ENCODE assay signal across 10 cellular contexts in the genomic region with DNA sequence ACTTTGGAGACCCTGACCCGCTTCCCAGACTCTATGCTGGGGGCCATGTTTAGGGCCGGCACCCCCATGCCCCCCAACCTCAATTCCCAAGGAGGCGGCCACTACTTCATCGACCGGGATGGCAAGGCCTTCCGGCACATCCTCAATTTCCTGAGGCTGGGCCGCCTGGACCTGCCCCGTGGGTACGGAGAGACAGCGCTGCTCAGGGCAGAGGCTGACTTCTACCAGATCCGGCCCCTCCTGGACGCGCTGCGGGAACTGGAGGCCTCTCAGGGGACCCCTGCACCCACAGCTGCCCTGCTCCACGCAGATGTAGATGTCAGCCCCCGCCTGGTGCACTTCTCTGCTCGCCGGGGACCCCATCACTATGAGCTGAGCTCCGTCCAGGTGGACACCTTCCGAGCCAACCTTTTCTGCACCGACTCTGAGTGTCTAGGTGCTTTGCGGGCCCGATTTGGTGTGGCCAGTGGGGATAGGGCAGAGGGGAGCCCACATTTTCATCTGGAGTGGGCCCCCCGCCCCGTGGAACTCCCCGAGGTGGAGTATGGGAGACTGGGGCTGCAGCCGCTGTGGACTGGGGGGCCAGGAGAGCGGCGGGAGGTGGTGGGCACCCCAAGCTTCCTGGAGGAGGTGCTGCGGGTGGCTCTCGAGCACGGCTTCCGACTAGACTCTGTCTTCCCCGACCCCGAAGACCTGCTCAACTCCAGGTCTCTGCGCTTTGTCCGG. TPM values are rescaled to one million over a fixed set of nuclear protein-coding genes. Genes with fewer than 3 reads are reported as not detected.
DNase-seq lines count a peak whose midpoint lies in the region; ATAC-seq, FAIRE-seq and TF ChIP-seq lines count a peak whose summit lies in the region.
"Had no signal": no experiment of that assay in that cellular context is flagged by ENCODE, and none has a peak within 500 bp of the region (broad histone marks: within the 10 kb centered on the region; RNA-seq: fewer than 3 reads in every experiment).

No MANE protein-coding gene starts in this region.

- TF ChIP-seq CTCF in heart left ventricle (IDR thresholded peaks at IDR 0.05) (no peak), bronchial epithelial cell (IDR thresholded peaks at IDR 0.05; ENCODE audit: insufficient read depth, low read length, severe bottlenecking) (no peak), vagina (IDR thresholded peaks at IDR 0.05) (no peak)

- FAIRE-seq in bronchial epithelial cell (lab: Jason Lieb, UNC) = no peak

- peaks cover 0 to 4% (median 0%) of the 10 kb centered on the region in 9 donors for H3K36me3 ChIP-seq in heart left ventricle
- H3K36me3 ChIP-seq in bronchial epithelial cell (ENCODE audit: control insufficient read depth, insufficient read depth, low read length) = no peaks in the 10 kb centered on the region
- H3K36me3 ChIP-seq in muscle layer of duodenum (ENCODE audit: control insufficient read depth in 1 of 2, insufficient read depth in 2 of 2, low read length in 2 of 2) = peaks cover 0 to 9% of the 10 kb centered on the region in 2 donors
- no peaks in the 10 kb centered on the region for H3K36me3 ChIP-seq in vagina

- H3K4me1 ChIP-seq in heart left ventricle = peaks cover 0 to 67% (median 38%) of the 10 kb centered on the region in 12 donors
- H3K4me1 ChIP-seq in muscle layer of duodenum (ENCODE audit: control insufficient read depth in 1 of 2, insufficient read depth in 2 of 2, low read length in 2 of 2) = peaks cover 20 to 57% of the 10 kb centered on the region in 2 donors
- peaks cover 52% of the 10 kb centered on the region for H3K4me1 ChIP-seq in vagina

- peak overlapping the region in 10 of 12 donors; percentile 95 to 100 (median 98) for H3K27ac ChIP-seq in heart left ventricle
- no peak overlapping the region for H3K27ac ChIP-seq in muscle layer of duodenum (ENCODE audit: low read length)
- peak overlapping the region; percentile 96 for H3K27ac ChIP-seq in vagina

- WGBS in heart left ventricle, 4 donors = 86 to 89% (median 88%) methylated on average over 22 to 37 of the region's 37 CpGs

- no peak for ATAC-seq in heart left ventricle
- ATAC-seq in Right ventricle myocardium inferior = no peak
- ATAC-seq in HG02571 (IDR thresholded peaks at IDR 0.05; ENCODE audit: unreplicated experiment) = no peak

- TF ChIP-seq POLR2A in heart left ventricle (IDR thresholded peaks at IDR 0.05) (no peak), vagina (IDR thresholded peaks at IDR 0.05) (no peak)

- no peaks in the 10 kb centered on the region for H3K9me3 ChIP-seq in heart left ventricle
- H3K9me3 ChIP-seq in muscle layer of duodenum (ENCODE audit: control insufficient read depth in 1 of 2, low read length in 2 of 2) = no peaks in the 10 kb centered on the region
- no peaks in the 10 kb centered on the region for H3K9me3 ChIP-seq in vagina

- intact Hi-C loops in heart left ventricle (cut with DNase I) = loop anchor here in 9 of 10 donors (2.0 to 10.0 kb wide), 18 partner anchors 42 to 332 kb away; a partner anchor contains a TSS
- intact Hi-C loops in Right ventricle myocardium inferior (cut with DNase I) = loop anchor here (5.0 kb wide), 1 partner anchor 101 kb away; a partner anchor contains a TSS
- intact Hi-C loops in vagina (cut with DNase I) = loop anchor here (5.0 to 10.0 kb wide), 4 partner anchors 54 to 212 kb away; a partner anchor contains a TSS

- H3K4me3 ChIP-seq in heart left ventricle (peak overlapping the region in 11 of 12 donors; percentile 68 to 98 (median 89)), bronchial epithelial cell (ENCODE audit: low read depth, low read length) (peak overlapping the region; percentile 96), muscle layer of duodenum (ENCODE audit: low read depth in 1 of 2, low read length in 2 of 2) (peak overlapping the region; percentile 75 to 82), vagina (peak overlapping the region; percentile 87 to 99)

- DNase-seq in heart left ventricle = peak in 2 of 5 donors; percentile 28 to 31
- no peak for DNase-seq in Right ventricle myocardium inferior (ENCODE audit: missing footprints)
- DNase-seq in bronchial epithelial cell (ENCODE audit: low read depth) = no peak
- DNase-seq in vagina (ENCODE audit: extremely low spot score in 2 of 2) = no peak
- no peak for DNase-seq in NCI-H1436 (lab: John Stamatoyannopoulos, UW)
- DNase-seq in HPDE6-E6E7 (ENCODE audit: extremely low spot score) = no peak

- H3K27me3 ChIP-seq in heart left ventricle (no peaks in the 10 kb centered on the region), bronchial epithelial cell (ENCODE audit: control insufficient read depth, insufficient read depth, low read length) (no peaks in the 10 kb centered on the region), muscle layer of duodenum (ENCODE audit: low read depth, low read length) (no peaks in the 10 kb centered on the region), vagina (no peaks in the 10 kb centered on the region)

RNA-seq across cellular contexts. Expression of a gene that starts 1.1 kb away (rescaled TPM):
- total RNA-seq in heart left ventricle (1 to 10 TPM; 3.4 to 9.0 (median 5.9) TPM), Right ventricle myocardium inferior (4.7 TPM), bronchial epithelial cell (24.2 and 26.6 TPM in 2 replicates), vagina (12.5 TPM)
- polyA plus RNA-seq in heart left ventricle = 1 to 10 TPM; 6.4 to 9.6 TPM

RNA-seq across cellular contexts. Expression of a gene that starts 1.9 kb away (rescaled TPM):
- total RNA-seq in heart left ventricle = not detected
- not detected for polyA plus RNA-seq in heart left ventricle
- not detected for total RNA-seq in Right ventricle myocardium inferior
- not detected in 2 replicates for total RNA-seq in bronchial epithelial cell
- not detected for total RNA-seq in vagina
- total RNA-seq: Daoy, dermis microvascular lymphatic vessel endothelial cell had no signal

RNA-seq across cellular contexts. Expression of a gene that starts 16.7 kb away (rescaled TPM):
- 10 to 100 TPM in 5 of 9 donors, 1 to 10 TPM in 3, under 1 TPM in 1; 0.88 to 24.2 (median 16.4) TPM for total RNA-seq in heart left ventricle
- polyA plus RNA-seq in heart left ventricle = 1 to 10 TPM; 2.6 to 6.1 TPM
- total RNA-seq in Right ventricle myocardium inferior = 14.0 TPM
- total RNA-seq in bronchial epithelial cell = 0.26 and 4.2 TPM in 2 replicates
- total RNA-seq in vagina = 7.6 TPM

RNA-seq across cellular contexts. Expression of a gene that starts 23.9 kb away (rescaled TPM):
- total RNA-seq in heart left ventricle (10 to 100 TPM; 13.6 to 39.2 (median 27.6) TPM), Right ventricle myocardium inferior (30.8 TPM), bronchial epithelial cell (14.7 and 17.7 TPM in 2 replicates), vagina (22.6 TPM)
- polyA plus RNA-seq in heart left ventricle = 10 to 100 TPM; 23.0 to 29.6 TPM

RNA-seq across cellular contexts. Expression of a gene that starts 27.8 kb away (rescaled TPM):
- 1 to 10 TPM; 1.4 to 6.2 (median 2.2) TPM for total RNA-seq in heart left ventricle
- 1 to 10 TPM; 1.8 to 2.1 TPM for polyA plus RNA-seq in heart left ventricle
- total RNA-seq in Right ventricle myocardium inferior = 2.6 TPM
- 7.4 and 11.8 TPM in 2 replicates for total RNA-seq in bronchial epithelial cell
- 10.1 TPM for total RNA-seq in vagina
